ENCODE assay signal across 8 cellular contexts in the genomic region with DNA sequence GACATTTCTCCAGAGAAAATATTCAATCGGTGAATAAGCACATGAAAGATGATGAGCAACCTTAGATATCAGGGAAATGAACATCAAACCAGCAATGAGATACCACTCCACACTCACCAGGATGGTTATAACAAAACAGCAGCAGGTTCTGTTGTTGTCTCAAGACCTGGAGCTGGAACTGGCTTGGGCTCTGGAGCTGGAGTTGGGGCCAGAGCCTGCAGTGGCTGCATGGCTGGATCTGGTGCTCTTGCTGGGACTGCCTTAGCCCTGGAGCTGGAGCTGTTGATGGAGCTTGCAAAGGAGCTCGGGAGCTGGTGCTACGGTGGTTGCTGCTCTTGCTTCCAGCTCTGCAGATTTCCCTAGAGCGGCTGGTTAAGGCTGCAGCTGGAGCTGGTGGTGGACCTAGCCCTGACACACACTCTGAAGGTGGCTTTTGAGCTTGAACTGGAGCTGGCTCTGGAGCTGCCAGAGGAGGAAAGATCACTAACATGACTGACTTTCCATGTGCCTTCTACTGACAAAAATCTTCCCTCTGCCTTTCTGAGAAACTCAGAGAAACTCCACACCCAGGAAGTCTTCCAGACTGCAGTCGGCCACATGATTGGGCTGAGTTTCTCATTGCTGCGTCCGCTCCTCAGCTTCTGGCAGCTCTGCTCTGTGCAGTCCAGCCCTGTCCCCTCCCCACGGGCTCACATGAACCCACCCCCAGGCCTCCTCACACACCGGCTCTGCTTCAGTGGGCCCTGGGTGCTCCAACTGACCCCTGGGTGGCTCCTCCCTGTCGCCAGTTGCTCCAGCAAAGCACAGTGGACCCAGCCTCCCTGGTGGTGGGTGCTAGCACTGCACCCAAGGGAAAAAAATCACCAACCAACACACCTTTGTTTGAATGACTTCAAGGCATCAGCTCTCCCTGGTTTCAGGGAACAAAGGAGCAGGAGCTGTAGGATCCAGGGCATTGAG.
A peak's percentile ranks its signal among the peaks of the same experiment; 100 is the strongest.
DNase-seq lines count a peak whose midpoint lies in the region; ATAC-seq and TF ChIP-seq lines count a peak whose summit lies in the region.

No MANE protein-coding gene starts in this region.

- ATAC-seq in GM21360 (IDR thresholded peaks at IDR 0.05; ENCODE audit: unreplicated experiment) (peak; percentile 66), foreskin keratinocyte (no peak), upper lobe of right lung (peak; percentile 43)

- no peak overlapping the region for H3K9ac ChIP-seq in NT2/D1 (ENCODE audit: insufficient read length, low read depth)

- no peak overlapping the region for H3K4me3 Mint-ChIP-seq in activated CD4-positive, alpha-beta memory T cell treated with anti-CD3 and anti-CD28 coated beads, Interleukin-2, amount 10 ng/mL, durations not matched to agents 7 days and 5 days
- H3K4me3 Mint-ChIP-seq in activated T-helper 1 cell treated with anti-CD3 and anti-CD28 coated beads, Interleukin-12 subunit alpha, Interleukin-12 subunit beta, Interleukin-2, Interleukin-4 antibody, amounts not matched to agents 30 ng/mL and 10 ng/mL and 1 ng/mL, durations not matched to agents 14 hours and 24 hours and 36 hours: no peak overlapping the region

- intact Hi-C loops in upper lobe of right lung (cut with DNase I): no loop called here
- intact Hi-C loops in activated T-helper 1 cell treated with anti-CD3 and anti-CD28 coated beads, Interleukin-12 subunit alpha, Interleukin-12 subunit beta, Interleukin-2, Interleukin-4 antibody, amounts not matched to agents 30 ng/mL and 10 ng/mL and 1 ng/mL, durations not matched to agents 14 hours and 24 hours and 36 hours (cut with micrococcal nuclease): no loop called here

- H3K9me3 ChIP-seq in NT2/D1 (ENCODE audit: insufficient read depth, low read length) (no peaks in the 10 kb centered on the region), upper lobe of right lung (no peaks in the 10 kb centered on the region)

- H3K27ac ChIP-seq in foreskin keratinocyte: no peak overlapping the region
- no peak overlapping the region for H3K27ac ChIP-seq in upper lobe of right lung

- no peaks in the 10 kb centered on the region for H3K27me3 Mint-ChIP-seq in activated CD4-positive, alpha-beta memory T cell treated with anti-CD3 and anti-CD28 coated beads, Interleukin-2, amount 10 ng/mL, durations not matched to agents 7 days and 5 days
- H3K27me3 Mint-ChIP-seq in activated T-helper 1 cell treated with anti-CD3 and anti-CD28 coated beads, Interleukin-12 subunit alpha, Interleukin-12 subunit beta, Interleukin-2, Interleukin-4 antibody, amounts not matched to agents 30 ng/mL and 10 ng/mL and 1 ng/mL, durations not matched to agents 14 hours and 24 hours and 36 hours (ENCODE audit: insufficient read depth): peaks cover 2% of the 10 kb centered on the region

- no peaks in the 10 kb centered on the region for H3K9me3 Mint-ChIP-seq in activated CD4-positive, alpha-beta memory T cell treated with anti-CD3 and anti-CD28 coated beads, Interleukin-2, amount 10 ng/mL, durations not matched to agents 7 days and 5 days
- H3K9me3 Mint-ChIP-seq in activated T-helper 1 cell treated with anti-CD3 and anti-CD28 coated beads, Interleukin-12 subunit alpha, Interleukin-12 subunit beta, Interleukin-2, Interleukin-4 antibody, amounts not matched to agents 30 ng/mL and 10 ng/mL and 1 ng/mL, durations not matched to agents 14 hours and 24 hours and 36 hours: no peaks in the 10 kb centered on the region

- H3K4me3 ChIP-seq in NT2/D1 (ENCODE audit: insufficient read length, low read depth): no peak overlapping the region
- no peak overlapping the region for H3K4me3 ChIP-seq in upper lobe of right lung

- no peaks in the 10 kb centered on the region for H3K36me3 Mint-ChIP-seq in activated CD4-positive, alpha-beta memory T cell treated with anti-CD3 and anti-CD28 coated beads, Interleukin-2, amount 10 ng/mL, durations not matched to agents 7 days and 5 days (ENCODE audit: low read depth)
- H3K36me3 Mint-ChIP-seq in activated T-helper 1 cell treated with anti-CD3 and anti-CD28 coated beads, Interleukin-12 subunit alpha, Interleukin-12 subunit beta, Interleukin-2, Interleukin-4 antibody, amounts not matched to agents 30 ng/mL and 10 ng/mL and 1 ng/mL, durations not matched to agents 14 hours and 24 hours and 36 hours (ENCODE audit: low read depth): no peaks in the 10 kb centered on the region

- H3K27me3 ChIP-seq in NT2/D1 (ENCODE audit: insufficient read depth, insufficient read length) (no peaks in the 10 kb centered on the region), foreskin keratinocyte (no peaks in the 10 kb centered on the region), upper lobe of right lung (no peaks in the 10 kb centered on the region)

- CTCF ChIA-PET in activated CD4-positive, alpha-beta memory T cell treated with anti-CD3 and anti-CD28 coated beads, Interleukin-2, amount 10 ng/mL, durations not matched to agents 7 days and 5 days (lab: Charles Lee): interaction anchor here (0.7 to 2.1 kb wide), 7 partner anchors 9 to 188 kb away, joined by 3 to 13 read pairs (median 6); no protein-coding TSS in a partner anchor

- DNase-seq in D341Med (ENCODE audit: low spot score) (peak; percentile 59), NT2/D1 (ENCODE audit: low read depth, low spot score) (peak; percentile 42), foreskin keratinocyte (no peak), upper lobe of right lung (no peak), AML-193 (lab: John Stamatoyannopoulos, UW) (no peak)
- no peak for DNase-seq in activated CD4-positive, alpha-beta memory T cell treated with anti-CD3 and anti-CD28 coated beads, Interleukin-2, amount 10 ng/mL, durations not matched to agents 7 days and 5 days
- DNase-seq in activated T-helper 1 cell treated with anti-CD3 and anti-CD28 coated beads, Interleukin-12 subunit alpha, Interleukin-12 subunit beta, Interleukin-2, Interleukin-4 antibody, amounts not matched to agents 30 ng/mL and 10 ng/mL and 1 ng/mL, durations not matched to agents 14 hours and 24 hours and 36 hours (ENCODE audit: low spot score): no peak

- peak; percentile 2 for TF ChIP-seq CTCF in foreskin keratinocyte (conservative IDR thresholded peaks at IDR 0.05)
- TF ChIP-seq CTCF in upper lobe of right lung (IDR thresholded peaks at IDR 0.05): peak; percentile 44

- H3K36me3 ChIP-seq in NT2/D1 (ENCODE audit: insufficient read depth, insufficient read length, low read length) (no peaks in the 10 kb centered on the region), upper lobe of right lung (no peaks in the 10 kb centered on the region)

- H3K4me1 ChIP-seq in NT2/D1 (ENCODE audit: insufficient read depth, insufficient read length) (no peaks in the 10 kb centered on the region), foreskin keratinocyte (no peaks in the 10 kb centered on the region), upper lobe of right lung (no peaks in the 10 kb centered on the region)

- no peaks in the 10 kb centered on the region for H3K4me1 Mint-ChIP-seq in activated CD4-positive, alpha-beta memory T cell treated with anti-CD3 and anti-CD28 coated beads, Interleukin-2, amount 10 ng/mL, durations not matched to agents 7 days and 5 days
- no peaks in the 10 kb centered on the region for H3K4me1 Mint-ChIP-seq in activated T-helper 1 cell treated with anti-CD3 and anti-CD28 coated beads, Interleukin-12 subunit alpha, Interleukin-12 subunit beta, Interleukin-2, Interleukin-4 antibody, amounts not matched to agents 30 ng/mL and 10 ng/mL and 1 ng/mL, durations not matched to agents 14 hours and 24 hours and 36 hours (ENCODE audit: low read depth)

- no peak overlapping the region for H3K27ac Mint-ChIP-seq in activated CD4-positive, alpha-beta memory T cell treated with anti-CD3 and anti-CD28 coated beads, Interleukin-2, amount 10 ng/mL, durations not matched to agents 7 days and 5 days
- no peak overlapping the region for H3K27ac Mint-ChIP-seq in activated T-helper 1 cell treated with anti-CD3 and anti-CD28 coated beads, Interleukin-12 subunit alpha, Interleukin-12 subunit beta, Interleukin-2, Interleukin-4 antibody, amounts not matched to agents 30 ng/mL and 10 ng/mL and 1 ng/mL, durations not matched to agents 14 hours and 24 hours and 36 hours

- POLR2A ChIA-PET in activated CD4-positive, alpha-beta memory T cell treated with anti-CD3 and anti-CD28 coated beads, Interleukin-2, amount 10 ng/mL, durations not matched to agents 7 days and 5 days (lab: Charles Lee): no interaction called here

Comparison
In these comparisons a context has a peak if more than half of its experiments do, and no peak if none do; other contexts are left out.
1. DNase-seq: peak in D341Med (single experiment) and NT2/D1 (single experiment); none in foreskin keratinocyte (0 of 2), upper lobe of right lung (single experiment), activated CD4-positive, alpha-beta memory T cell treated with anti-CD3 and anti-CD28 coated beads, Interleukin-2, amount 10 ng/mL, durations not matched to agents 7 days and 5 days (single experiment), activated T-helper 1 cell treated with anti-CD3 and anti-CD28 coated beads, Interleukin-12 subunit alpha, Interleukin-12 subunit beta, Interleukin-2, Interleukin-4 antibody, amounts not matched to agents 30 ng/mL and 10 ng/mL and 1 ng/mL, durations not matched to agents 14 hours and 24 hours and 36 hours (single experiment) and AML-193 (0 of 2).